Comparison of ENCODE assay signal across 36 cellular contexts in the genomic region with DNA sequence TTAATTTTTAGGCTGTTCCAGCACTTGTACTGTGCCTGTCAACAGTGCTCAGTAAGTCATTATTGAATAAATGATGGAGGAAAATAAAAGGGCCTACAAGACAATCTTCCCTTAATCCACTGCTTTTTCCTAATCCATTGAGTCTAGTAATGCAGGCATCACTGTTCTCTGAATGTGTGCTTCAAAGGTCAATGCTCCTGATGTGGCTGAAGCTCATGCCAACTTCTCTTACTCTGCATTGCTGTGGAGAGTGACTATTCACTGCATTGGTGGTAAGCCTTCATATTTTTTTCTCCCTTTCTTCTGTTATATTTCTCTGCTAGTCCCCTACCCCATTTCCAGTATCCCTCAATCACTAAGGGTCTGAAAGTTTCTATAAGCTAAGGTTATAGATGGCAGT.
"Had no signal": no experiment of that assay in that cellular context is flagged by ENCODE, and none has a peak within 500 bp of the region (broad histone marks: within the 10 kb centered on the region; RNA-seq: fewer than 3 reads in every experiment).

No MANE protein-coding gene starts in this region.

- DNase-seq: activated B cell treated with CpG ODN at 0.5 μM for 24 hours; activated CD4-positive, alpha-beta T cell treated with anti-CD3 and anti-CD28 coated beads for 48 hours; activated CD4-positive, alpha-beta T cell treated with anti-CD3 and anti-CD28 coated beads, Interleukin-2, amount 50 U/mL, for 1 hour; activated CD4-positive, alpha-beta T cell treated with anti-CD3 and anti-CD28 coated beads, Interleukin-2, amount 50 U/mL, for 48 hours; activated CD8-positive, alpha-beta memory T cell treated with anti-CD3 and anti-CD28 coated beads for 24 hours; activated CD8-positive, alpha-beta memory T cell treated with anti-CD3 and anti-CD28 coated beads, Interleukin-2, amount 50 U/mL, for 4 hours; activated CD8-positive, alpha-beta T cell treated with anti-CD3 and anti-CD28 coated beads for 36 hours; activated effector memory CD4-positive, alpha-beta T cell treated with anti-CD3 and anti-CD28 coated beads, Interleukin-2, amount 50 U/mL, for 16 hours; activated naive CD4-positive, alpha-beta T cell treated with anti-CD3 and anti-CD28 coated beads for 36 hours; activated naive CD8-positive, alpha-beta T cell treated with anti-CD3 and anti-CD28 coated beads for 36 hours; activated naive CD8-positive, alpha-beta T cell treated with anti-CD3 and anti-CD28 coated beads, Interleukin-2, amount 50 U/mL, for 24 hours; activated T-cell treated with anti-CD3 and anti-CD28 coated beads, Interleukin-2, amount 50 U/mL, for 1 hour; activated T-cell treated with anti-CD3 and anti-CD28 coated beads, Interleukin-2, amount 50 U/mL, for 48 hours; adrenal gland; amygdala; aorta; body of pancreas; caudate nucleus; cortex of kidney; dermis blood vessel endothelial cell; effector CD4-positive, alpha-beta T cell; effector memory CD8-positive, alpha-beta T cell; erythroblast; foreskin melanocyte; T-helper 1 cell; T-helper 17 cell; T1000; WERI-Rb-1 had no signal

- H3K9me3 ChIP-seq: adrenal gland, body of pancreas had no signal

- H3K4me3 Mint-ChIP-seq: activated B cell treated with CpG ODN at 0.5 μM for 24 hours; activated CD8-positive, alpha-beta T cell treated with anti-CD3 and anti-CD28 coated beads for 36 hours; activated naive CD4-positive, alpha-beta T cell treated with anti-CD3 and anti-CD28 coated beads for 36 hours; activated naive CD4-positive, alpha-beta T cell treated with anti-CD3 and anti-CD28 coated beads, Interleukin-2, amount 50 U/mL, for 24 hours; activated naive CD8-positive, alpha-beta T cell treated with anti-CD3 and anti-CD28 coated beads for 36 hours; activated naive CD8-positive, alpha-beta T cell treated with anti-CD3 and anti-CD28 coated beads, Interleukin-2, amount 50 U/mL, for 24 hours; activated T-helper 1 cell treated with anti-CD3 and anti-CD28 coated beads, Interleukin-12 subunit alpha, Interleukin-12 subunit beta, Interleukin-2, Interleukin-4 antibody, amounts not matched to agents 30 ng/mL and 10 ng/mL and 1 ng/mL, durations not matched to agents 14 hours and 24 hours and 36 hours; effector memory CD8-positive, alpha-beta T cell; T-helper 17 cell; T-helper 2 cell treated with Interferon-gamma antibody and Interleukin-4, amounts not matched to agents 5 μg/mL and 100 μg/mL, for 36 hours had no signal

- H3K4me1 ChIP-seq: adrenal gland, gastroesophageal sphincter had no signal

- H3K27me3 ChIP-seq: adrenal gland, body of pancreas, esophagus muscularis mucosa, gastroesophageal sphincter had no signal

- H3K9me3 Mint-ChIP-seq: effector memory CD8-positive, alpha-beta T cell had no signal

- FAIRE-seq: colon had no signal

- H3K36me3 ChIP-seq: adrenal gland, esophagus muscularis mucosa, gastroesophageal sphincter, WERI-Rb-1 had no signal

- H3K4me3 ChIP-seq: adrenal gland, body of pancreas, esophagus muscularis mucosa, gastroesophageal sphincter had no signal

- H3K27me3 Mint-ChIP-seq: activated CD8-positive, alpha-beta T cell treated with anti-CD3 and anti-CD28 coated beads for 36 hours; activated naive CD4-positive, alpha-beta T cell treated with anti-CD3 and anti-CD28 coated beads, Interleukin-2, amount 50 U/mL, for 24 hours; activated naive CD8-positive, alpha-beta T cell treated with anti-CD3 and anti-CD28 coated beads for 36 hours; activated naive CD8-positive, alpha-beta T cell treated with anti-CD3 and anti-CD28 coated beads, Interleukin-2, amount 50 U/mL, for 24 hours; T-helper 17 cell had no signal

- H3K27ac Mint-ChIP-seq: activated B cell treated with CpG ODN at 0.5 μM for 24 hours; activated CD8-positive, alpha-beta T cell treated with anti-CD3 and anti-CD28 coated beads for 36 hours; activated naive CD4-positive, alpha-beta T cell treated with anti-CD3 and anti-CD28 coated beads for 36 hours; activated naive CD4-positive, alpha-beta T cell treated with anti-CD3 and anti-CD28 coated beads, Interleukin-2, amount 50 U/mL, for 24 hours; activated naive CD8-positive, alpha-beta T cell treated with anti-CD3 and anti-CD28 coated beads for 36 hours; activated naive CD8-positive, alpha-beta T cell treated with anti-CD3 and anti-CD28 coated beads, Interleukin-2, amount 50 U/mL, for 24 hours; activated T-helper 1 cell treated with anti-CD3 and anti-CD28 coated beads, Interleukin-12 subunit alpha, Interleukin-12 subunit beta, Interleukin-2, Interleukin-4 antibody, amounts not matched to agents 30 ng/mL and 10 ng/mL and 1 ng/mL, durations not matched to agents 14 hours and 24 hours and 36 hours; activated T-helper 2 cell treated with anti-CD3 and anti-CD28 coated beads, Interferon-gamma antibody, Interleukin-2, Interleukin-4, amounts not matched to agents 10 μg/mL and 5 μg/mL and 100 μg/mL, durations not matched to agents 14 hours and 24 hours and 36 hours; effector memory CD8-positive, alpha-beta T cell; T-helper 17 cell; T-helper 2 cell treated with Interferon-gamma antibody and Interleukin-4, amounts not matched to agents 5 μg/mL and 100 μg/mL, for 36 hours had no signal

- ATAC-seq: activated CD4-positive, CD25-positive, alpha-beta regulatory T cell treated with anti-CD3 and anti-CD28 coated beads, Interleukin-2, amount 50 U/mL, for 24 hours; activated CD8-positive, alpha-beta T cell treated with anti-CD3 and anti-CD28 coated beads for 36 hours; activated naive CD8-positive, alpha-beta T cell treated with anti-CD3 and anti-CD28 coated beads, Interleukin-2, amount 50 U/mL, for 24 hours; body of pancreas; effector memory CD8-positive, alpha-beta T cell; gastroesophageal sphincter; T-helper 17 cell had no signal

- H3K27ac ChIP-seq: adrenal gland, body of pancreas, esophagus muscularis mucosa, gastroesophageal sphincter, WERI-Rb-1 had no signal

- H3K4me1 Mint-ChIP-seq: activated B cell treated with CpG ODN at 0.5 μM for 24 hours, T-helper 17 cell had no signal
